ENCODE assay signal across 1 cellular context in the genomic region with DNA sequence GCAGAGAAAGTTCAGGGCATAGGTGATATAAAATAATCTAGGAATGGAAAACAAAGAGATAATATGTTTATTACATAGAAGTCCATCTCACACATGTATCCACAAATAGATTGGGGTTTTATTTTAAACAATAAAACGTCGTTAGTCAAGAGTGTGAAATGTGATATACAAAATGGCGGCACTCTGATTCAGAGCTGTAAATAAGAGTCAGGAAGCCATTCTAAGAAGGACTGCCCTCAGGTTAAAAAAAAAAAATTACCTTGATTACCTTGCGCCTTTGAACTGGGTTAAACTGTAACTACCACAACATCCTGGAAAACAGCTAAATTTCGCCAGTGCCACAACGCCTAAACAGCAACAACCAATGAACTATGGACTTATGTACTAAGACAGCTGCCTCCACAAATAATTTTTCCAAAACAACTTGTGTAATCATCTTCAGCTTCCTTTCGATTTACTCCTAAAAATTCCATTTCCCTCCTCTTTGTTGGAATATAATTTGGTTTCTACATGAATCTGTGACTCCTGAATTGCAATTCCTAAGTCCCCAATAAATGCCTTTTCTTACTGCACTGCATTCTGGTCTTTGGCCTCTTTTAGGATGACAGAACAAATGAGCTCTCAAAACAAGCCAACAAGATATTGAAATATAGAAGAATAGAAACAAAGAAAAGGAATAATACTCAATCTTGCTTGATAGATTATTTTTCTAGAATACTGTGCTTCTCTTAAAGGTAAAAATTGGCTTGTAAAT.
TF ChIP-seq lines count a peak whose summit lies in the region.

No MANE protein-coding gene starts in this region.

TF ChIP-seq in HepG2, 621 proteins besides CTCF, POLR2A, EP300 and RAD21 (continued from another document):
- TF ChIP-seq, protein P1, sequence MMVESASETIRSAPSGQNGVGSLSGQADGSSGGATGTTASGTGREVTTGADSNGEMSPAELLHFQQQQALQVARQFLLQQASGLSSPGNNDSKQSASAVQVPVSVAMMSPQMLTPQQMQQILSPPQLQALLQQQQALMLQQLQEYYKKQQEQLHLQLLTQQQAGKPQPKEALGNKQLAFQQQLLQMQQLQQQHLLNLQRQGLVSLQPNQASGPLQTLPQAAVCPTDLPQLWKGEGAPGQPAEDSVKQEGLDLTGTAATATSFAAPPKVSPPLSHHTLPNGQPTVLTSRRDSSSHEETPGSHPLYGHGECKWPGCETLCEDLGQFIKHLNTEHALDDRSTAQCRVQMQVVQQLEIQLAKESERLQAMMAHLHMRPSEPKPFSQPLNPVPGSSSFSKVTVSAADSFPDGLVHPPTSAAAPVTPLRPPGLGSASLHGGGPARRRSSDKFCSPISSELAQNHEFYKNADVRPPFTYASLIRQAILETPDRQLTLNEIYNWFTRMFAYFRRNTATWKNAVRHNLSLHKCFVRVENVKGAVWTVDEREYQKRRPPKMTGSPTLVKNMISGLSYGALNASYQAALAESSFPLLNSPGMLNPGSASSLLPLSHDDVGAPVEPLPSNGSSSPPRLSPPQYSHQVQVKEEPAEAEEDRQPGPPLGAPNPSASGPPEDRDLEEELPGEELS (CRISPR knock-in tag; IDR thresholded peaks at IDR 0.05): 0 out of 2 replicates have a peak, but pooled peaks have one; percentile 20
- TF ChIP-seq, protein P2, sequence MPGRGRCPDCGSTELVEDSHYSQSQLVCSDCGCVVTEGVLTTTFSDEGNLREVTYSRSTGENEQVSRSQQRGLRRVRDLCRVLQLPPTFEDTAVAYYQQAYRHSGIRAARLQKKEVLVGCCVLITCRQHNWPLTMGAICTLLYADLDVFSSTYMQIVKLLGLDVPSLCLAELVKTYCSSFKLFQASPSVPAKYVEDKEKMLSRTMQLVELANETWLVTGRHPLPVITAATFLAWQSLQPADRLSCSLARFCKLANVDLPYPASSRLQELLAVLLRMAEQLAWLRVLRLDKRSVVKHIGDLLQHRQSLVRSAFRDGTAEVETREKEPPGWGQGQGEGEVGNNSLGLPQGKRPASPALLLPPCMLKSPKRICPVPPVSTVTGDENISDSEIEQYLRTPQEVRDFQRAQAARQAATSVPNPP (CRISPR knock-in tag; IDR thresholded peaks at IDR 0.05): no peak
- TF ChIP-seq ZNF546 (CRISPR knock-in tag; conservative IDR thresholded peaks at IDR 0.05): no peak
- TF ChIP-seq, protein P3, sequence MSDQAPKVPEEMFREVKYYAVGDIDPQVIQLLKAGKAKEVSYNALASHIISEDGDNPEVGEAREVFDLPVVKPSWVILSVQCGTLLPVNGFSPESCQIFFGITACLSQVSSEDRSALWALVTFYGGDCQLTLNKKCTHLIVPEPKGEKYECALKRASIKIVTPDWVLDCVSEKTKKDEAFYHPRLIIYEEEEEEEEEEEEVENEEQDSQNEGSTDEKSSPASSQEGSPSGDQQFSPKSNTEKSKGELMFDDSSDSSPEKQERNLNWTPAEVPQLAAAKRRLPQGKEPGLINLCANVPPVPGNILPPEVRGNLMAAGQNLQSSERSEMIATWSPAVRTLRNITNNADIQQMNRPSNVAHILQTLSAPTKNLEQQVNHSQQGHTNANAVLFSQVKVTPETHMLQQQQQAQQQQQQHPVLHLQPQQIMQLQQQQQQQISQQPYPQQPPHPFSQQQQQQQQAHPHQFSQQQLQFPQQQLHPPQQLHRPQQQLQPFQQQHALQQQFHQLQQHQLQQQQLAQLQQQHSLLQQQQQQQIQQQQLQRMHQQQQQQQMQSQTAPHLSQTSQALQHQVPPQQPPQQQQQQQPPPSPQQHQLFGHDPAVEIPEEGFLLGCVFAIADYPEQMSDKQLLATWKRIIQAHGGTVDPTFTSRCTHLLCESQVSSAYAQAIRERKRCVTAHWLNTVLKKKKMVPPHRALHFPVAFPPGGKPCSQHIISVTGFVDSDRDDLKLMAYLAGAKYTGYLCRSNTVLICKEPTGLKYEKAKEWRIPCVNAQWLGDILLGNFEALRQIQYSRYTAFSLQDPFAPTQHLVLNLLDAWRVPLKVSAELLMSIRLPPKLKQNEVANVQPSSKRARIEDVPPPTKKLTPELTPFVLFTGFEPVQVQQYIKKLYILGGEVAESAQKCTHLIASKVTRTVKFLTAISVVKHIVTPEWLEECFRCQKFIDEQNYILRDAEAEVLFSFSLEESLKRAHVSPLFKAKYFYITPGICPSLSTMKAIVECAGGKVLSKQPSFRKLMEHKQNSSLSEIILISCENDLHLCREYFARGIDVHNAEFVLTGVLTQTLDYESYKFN (CRISPR knock-in tag; conservative IDR thresholded peaks at IDR 0.05): 0 out of 2 replicates have a peak, but pooled peaks have one; percentile 14
- no peak for TF ChIP-seq ZNF101 (CRISPR knock-in tag; IDR thresholded peaks at IDR 0.05; ENCODE audit: borderline replicate concordance, low read depth)
- TF ChIP-seq ZNF737 (CRISPR knock-in tag; IDR thresholded peaks at IDR 0.05; ENCODE audit: borderline replicate concordance): no peak
- TF ChIP-seq ATF7 (IDR thresholded peaks at IDR 0.05): no peak
- TF ChIP-seq ATF7 (CRISPR knock-in tag; IDR thresholded peaks at IDR 0.05): no peak
- no peak for TF ChIP-seq ZNF329 (CRISPR knock-in tag; IDR thresholded peaks at IDR 0.05; ENCODE audit: low read depth)
- no peak for TF ChIP-seq RELA (CRISPR knock-in tag; IDR thresholded peaks at IDR 0.05)
- no peak for TF ChIP-seq PAF1 (CRISPR knock-in tag; IDR thresholded peaks at IDR 0.05)
- TF ChIP-seq CENPT (CRISPR knock-in tag; IDR thresholded peaks at IDR 0.05; ENCODE audit: low read depth): no peak
- no peak for TF ChIP-seq FOXA1 (IDR thresholded peaks at IDR 0.05)
- TF ChIP-seq FOXA1 (CRISPR knock-in tag; IDR thresholded peaks at IDR 0.05): no peak
- no peak for TF ChIP-seq NFRKB (IDR thresholded peaks at IDR 0.05)
